21 cellular contexts compared by ENCODE assay signal in the genomic region with DNA sequence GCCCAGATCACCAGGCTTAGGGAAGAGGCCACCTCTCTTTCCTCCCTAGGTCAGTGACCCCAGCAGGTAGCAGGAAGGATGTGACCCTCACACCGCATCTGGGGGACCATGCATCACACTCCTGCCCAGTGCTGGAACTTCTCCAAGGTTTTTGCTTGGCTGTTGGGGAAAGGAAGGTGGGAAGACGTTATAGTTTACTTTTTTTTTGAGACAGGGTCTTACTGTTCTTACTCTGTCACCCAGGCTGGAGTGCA. TPM values are rescaled to one million over a fixed set of nuclear protein-coding genes. Genes with fewer than 3 reads are reported as not detected.
DNase-seq lines count a peak whose midpoint lies in the region; ATAC-seq, FAIRE-seq and TF ChIP-seq lines count a peak whose summit lies in the region.
"Had no signal": no experiment of that assay in that cellular context is flagged by ENCODE, and none has a peak within 500 bp of the region (broad histone marks: within the 10 kb centered on the region; RNA-seq: fewer than 3 reads in every experiment).

No MANE protein-coding gene starts in this region.

- TF ChIP-seq RAD21 in HepG2 (CRISPR knock-in tag; IDR thresholded peaks at IDR 0.05): no peak

- POLR2A ChIA-PET in HepG2 (lab: Yijun Ruan, JAX): no interaction called here

- H3K27ac ChIP-seq in GM23248 (peak overlapping the region; percentile 95), adipose tissue (ENCODE audit: low read depth, low read length) (peak overlapping the region; percentile 32), muscle layer of colon (ENCODE audit: low read depth, low read length) (peak overlapping the region; percentile 96), substantia nigra (ENCODE audit: low read depth, low read length, poor library complexity, severe bottlenecking) (peak overlapping the region; percentile 91), HepG2 (ENCODE audit: extremely low read length, insufficient read depth, low read length) (no peak overlapping the region)
- H3K27ac ChIP-seq: neural progenitor cell, WERI-Rb-1 had no signal

- ATAC-seq in GM19395 (IDR thresholded peaks at IDR 0.05; ENCODE audit: unreplicated experiment) (no peak), HepG2 (no peak), GM21528 (IDR thresholded peaks at IDR 0.05; ENCODE audit: low FRiP score, unreplicated experiment) (no peak)
- ATAC-seq: CD8-positive, alpha-beta T cell; GM12878 had no signal

- WGBS in GM23248 (ENCODE audit: low coverage in 1 of 2, low lambda C conversion rate in 2 of 2, missing lambda C conversion rate in 2 of 2), 2 experiments: 23 to 35% methylated on average over 2 of the region's 2 CpGs
- 32 to 69% (median 57%) methylated on average over 2 of the region's 2 CpGs for whole genome bisulfite sequencing in adipose tissue, 3 donors
- WGBS in HepG2 (ENCODE audit: low lambda C conversion rate): 82% methylated on average over 2 of the region's 2 CpGs

- H3K9me3 ChIP-seq in GM23248 (ENCODE audit: low read depth) (no peaks in the 10 kb centered on the region), muscle layer of colon (ENCODE audit: low read length) (no peaks in the 10 kb centered on the region), HepG2 (ENCODE audit: low read length) (no peaks in the 10 kb centered on the region)
- H3K9me3 ChIP-seq: MG63 had no signal

- H3K4me3 ChIP-seq in GM23248: no peak overlapping the region
- peak overlapping the region in 1 of 2 donors; percentile 26 for H3K4me3 ChIP-seq in muscle layer of colon (ENCODE audit: low read depth in 1 of 2, low read length in 2 of 2)
- no peak overlapping the region for H3K4me3 ChIP-seq in HepG2 (replicated peaks in 1 of 3; ENCODE audit: insufficient read depth in 1 of 3, low read depth in 2 of 3, low read length in 3 of 3)
- H3K4me3 ChIP-seq: GM12878, MG63, neural progenitor cell had no signal

- H3K4me2 ChIP-seq in GM23248 (ENCODE audit: unreplicated experiment): no peak overlapping the region
- no peak overlapping the region for H3K4me2 ChIP-seq in HepG2 (ENCODE audit: low read depth, low read length)
- H3K4me2 ChIP-seq: neural progenitor cell had no signal

- peaks cover 38% of the 10 kb centered on the region for H3F3A ChIP-seq in GM23248 (ENCODE audit: insufficient read depth)

- peaks cover 3% of the 10 kb centered on the region; the same call in 1 of the 2 replicates for H3K36me3 ChIP-seq in GM23248 (ENCODE audit: low read depth)
- peaks cover 15% of the 10 kb centered on the region for H3K36me3 ChIP-seq in muscle layer of colon (ENCODE audit: insufficient read depth, low read length)
- no peaks in the 10 kb centered on the region; a peak in 1 of 5 replicates for H3K36me3 ChIP-seq in HepG2 (replicated peaks in 1 of 2; ENCODE audit: control insufficient read depth in 1 of 2, insufficient read depth in 2 of 2, low read length in 2 of 2)
- H3K36me3 ChIP-seq: neural progenitor cell, WERI-Rb-1 had no signal

- H3K9me2 ChIP-seq in GM23248 (ENCODE audit: insufficient read depth): no peaks in the 10 kb centered on the region

- TF ChIP-seq CTCF in HepG2 (CRISPR knock-in tag; IDR thresholded peaks at IDR 0.05): no peak

- no peak for DNase-seq in GM23248
- no peak for DNase-seq in substantia nigra (lab: John Stamatoyannopoulos, UW)
- no peak for DNase-seq in activated effector memory CD4-positive, alpha-beta T cell treated with Interleukin-2 at 50 U/mL for 16 hours
- DNase-seq in HepG2 (ENCODE audit: low spot score): no peak
- DNase-seq: activated CD4-positive, alpha-beta memory T cell treated with anti-CD3 and anti-CD28 coated beads for 36 hours; activated naive CD4-positive, alpha-beta T cell treated with Interleukin-2 at 50 U/mL for 16 hours; CD8-positive, alpha-beta T cell; DMS53; NCI-H146; NCI-H748 treated with DMSO at 0.1 percent for 48 hours; stimulated activated naive CD4-positive, alpha-beta T cell; T-helper 2 cell; WERI-Rb-1 had no signal

- TF ChIP-seq EP300 in HepG2 (IDR thresholded peaks at IDR 0.05; ENCODE audit: low read depth in 2 of 2, low read length in 2 of 2) (no peak), HepG2 (CRISPR knock-in tag; IDR thresholded peaks at IDR 0.05; ENCODE audit: borderline replicate concordance) (no peak)

- BruUV-seq in HepG2 (replicated peaks; lab: Mats Ljungman, UMichigan): no TSS peak

- intact Hi-C loops in HepG2 (cut with micrococcal nuclease; ENCODE audit: unreplicated experiment): no loop called here

- no peak for FAIRE-seq in HepG2 (lab: Jason Lieb, UNC)
- FAIRE-seq: colon, GM12878 had no signal

- in situ Hi-C loops in GM23248 (cut with MboI) (no loop called here), HepG2 (cut with HindIII; ENCODE audit: extremely low pct_ligation_motif_present, low pct_unique_long_range_greater_than_20kb) (no loop called here)

- CTCF ChIA-PET in HepG2 (lab: Yijun Ruan, JAX; ENCODE audit: low intra/inter-chr PET ratio, low total read pairs): no interaction called here

- H3K9ac ChIP-seq in GM23248 (peak overlapping the region; percentile 76; the same call in 1 of the 2 replicates), muscle layer of colon (ENCODE audit: low read length) (peak overlapping the region; percentile 49), HepG2 (ENCODE audit: insufficient read depth, low read depth, low read length) (no peak overlapping the region)
- H3K9ac ChIP-seq: neural progenitor cell had no signal

- H3K79me2 ChIP-seq in GM23248 (ENCODE audit: insufficient read depth): peaks cover 90% of the 10 kb centered on the region
- no peaks in the 10 kb centered on the region for H3K79me2 ChIP-seq in HepG2 (ENCODE audit: insufficient read depth, low read length)

- H3K4me1 ChIP-seq in GM23248 (ENCODE audit: insufficient read depth) (peaks cover 78% of the 10 kb centered on the region), muscle layer of colon (ENCODE audit: insufficient read depth, low read length) (peaks cover 100% of the 10 kb centered on the region), HepG2 (ENCODE audit: insufficient read depth, low read length) (peaks cover 37% of the 10 kb centered on the region)

- no peaks in the 10 kb centered on the region for H4K20me1 ChIP-seq in GM23248 (ENCODE audit: insufficient read depth)
- H4K20me1 ChIP-seq in HepG2 (ENCODE audit: insufficient read depth, low read length): no peaks in the 10 kb centered on the region

- H3K27me3 ChIP-seq in GM23248 (replicated peaks; ENCODE audit: insufficient read depth): no peaks in the 10 kb centered on the region
- H3K27me3 ChIP-seq in muscle layer of colon (ENCODE audit: control insufficient read depth in 1 of 2, insufficient read depth in 2 of 2, low read length in 2 of 2): no peaks in the 10 kb centered on the region
- no peaks in the 10 kb centered on the region for H3K27me3 ChIP-seq in HepG2 (ENCODE audit: control insufficient read depth in 1 of 2, insufficient read depth in 2 of 2, low read length in 2 of 2)
- H3K27me3 ChIP-seq: MG63, neural progenitor cell had no signal

- no peak for TF ChIP-seq POLR2A in HepG2 (IDR thresholded peaks at IDR 0.05; ENCODE audit: insufficient read depth in 1 of 2, low read depth in 2 of 2, low read length in 2 of 2)

- no peak overlapping the region for H2AFZ ChIP-seq in GM23248
- H2AFZ ChIP-seq in HepG2 (ENCODE audit: low read length): no peak overlapping the region
- H2AFZ ChIP-seq: neural progenitor cell had no signal

TF ChIP-seq in HepG2, 621 proteins besides CTCF, POLR2A, EP300 and RAD21:
- TF ChIP-seq ZNF598 (CRISPR knock-in tag; IDR thresholded peaks at IDR 0.05; ENCODE audit: borderline replicate concordance) (no peak), REL (CRISPR knock-in tag; conservative IDR thresholded peaks at IDR 0.05) (no peak), HOXA9 (CRISPR knock-in tag; IDR thresholded peaks at IDR 0.05; ENCODE audit: borderline replicate concordance) (no peak)

RNA-seq across cellular contexts. Expression of gene ZCCHC24, which starts 8.6 kb away (rescaled TPM):
- 30.3 and 34.0 TPM in 2 replicates for total RNA-seq in GM23248 (2014; rRNA removed; shearing (Covaris generic))
- polyA plus RNA-seq in GM23248 (2016; fragmentation: Nextera tagmentation; extraction: Ambion mirVana) (29.3 and 30.4 TPM in 2 replicates), adipose tissue (100 to 1,000 TPM in 1 of 3 donors, 10 to 100 TPM in 1, 1 to 10 TPM in 1; 7.4 to 121 (median 60.8) TPM), HepG2 (2011; rRNA removed) (7.7 and 7.9 TPM in 2 replicates)
- 3.1 and 3.9 TPM in 2 replicates for total RNA-seq in HepG2 (2016; rRNA removed; fragmentation: Illumina TruSeq; extraction: Trizol)
- total RNA-seq in HepG2 (2016; cell fraction: cytosol; rRNA removed; fragmentation: Illumina TruSeq; extraction: Trizol; ENCODE audit: low read depth): 0.62 and 0.81 TPM in 2 replicates
- total RNA-seq in HepG2 (2016; cell fraction: insoluble cytoplasmic fraction; rRNA removed; fragmentation: Illumina TruSeq; extraction: Trizol): 3.5 and 3.6 TPM in 2 replicates
- 3.7 and 4.0 TPM in 2 replicates for total RNA-seq in HepG2 (2016; cell fraction: membrane; rRNA removed; fragmentation: Illumina TruSeq; extraction: Trizol)
- 2.4 and 2.5 TPM in 2 replicates for total RNA-seq in HepG2 (2016; cell fraction: nucleus; rRNA removed; fragmentation: Illumina TruSeq; extraction: Trizol)
- 6.1 and 7.9 TPM in 2 replicates for polyA plus RNA-seq in HepG2 (2011; cell fraction: cytosol; rRNA removed)
- polyA plus RNA-seq in HepG2 (2011; cell fraction: nucleus; rRNA removed): 5.9 and 9.2 TPM in 2 replicates
- 3.8 and 4.0 TPM in 2 replicates for polyA plus RNA-seq in HepG2 (2012)
- polyA plus RNA-seq in HepG2 (2016; cell fraction: cytosol; fragmentation: Illumina TruSeq; extraction: Trizol; ENCODE audit: low read depth): 0.43 and 0.45 TPM in 2 replicates
- polyA plus RNA-seq in HepG2 (2016; cell fraction: insoluble cytoplasmic fraction; fragmentation: Illumina TruSeq; extraction: Trizol; ENCODE audit: low read depth): 5.1 and 5.5 TPM in 2 replicates
- 2.8 and 3.1 TPM in 2 replicates for polyA plus RNA-seq in HepG2 (2016; cell fraction: membrane; fragmentation: Illumina TruSeq; extraction: Trizol; ENCODE audit: low read depth)
- 4.3 and 4.9 TPM in 2 replicates for polyA plus RNA-seq in HepG2 (2016; cell fraction: nucleus; fragmentation: Illumina TruSeq; extraction: Trizol; ENCODE audit: insufficient read depth, low read depth)
- 4.8 and 18.6 TPM in 2 replicates for polyA minus RNA-seq in HepG2 (2011; rRNA and poly(A)+ RNA removed; ENCODE audit: low replicate concordance)
- polyA minus RNA-seq in HepG2 (2011; cell fraction: cytosol; rRNA and poly(A)+ RNA removed): 7.8 and 8.3 TPM in 2 replicates
- 3.5 and 3.6 TPM in 2 replicates for polyA minus RNA-seq in HepG2 (2011; cell fraction: nucleus; rRNA and poly(A)+ RNA removed)
